In genomic region chr2:172813314-172813888, GRCh38 we compare ENCODE assay signal across 8 cellular contexts.
DNase-seq lines count a peak whose midpoint lies in the region; ATAC-seq, FAIRE-seq and TF ChIP-seq lines count a peak whose summit lies in the region.

No MANE protein-coding gene starts in this region.

- H3F3A ChIP-seq in neural cell (ENCODE audit: insufficient read depth, low read length, poor library complexity, severe bottlenecking), result no peaks in the 10 kb centered on the region

- no peak for TF ChIP-seq POLR2A in spleen (IDR thresholded peaks at IDR 0.05)

- no peaks in the 10 kb centered on the region for H3K27me3 Mint-ChIP-seq in endothelial cell (ENCODE audit: unreplicated experiment)

- no peaks in the 10 kb centered on the region for H4K20me1 ChIP-seq in neural cell (ENCODE audit: insufficient read depth)

- H3K9me3 Mint-ChIP-seq in endothelial cell (ENCODE audit: unreplicated experiment), result no peaks in the 10 kb centered on the region

- H3K9ac ChIP-seq in neural cell (ENCODE audit: low read length), result no peak overlapping the region

- no peaks in the 10 kb centered on the region for H3K4me1 ChIP-seq in spleen

- H3K27me3 ChIP-seq in neural cell (ENCODE audit: insufficient read depth, low read depth, low read length), result no peaks in the 10 kb centered on the region
- peaks cover 0 to 6% (median 0%) of the 10 kb centered on the region in 7 donors for H3K27me3 ChIP-seq in spleen (replicated peaks in 1 of 7)

- no peaks in the 10 kb centered on the region for H3K36me3 Mint-ChIP-seq in endothelial cell (ENCODE audit: low read depth, unreplicated experiment)

- H3K36me3 ChIP-seq in neural cell (ENCODE audit: insufficient read depth, low read length) (no peaks in the 10 kb centered on the region), spleen (no peaks in the 10 kb centered on the region)

- no peak overlapping the region for H3K27ac Mint-ChIP-seq in endothelial cell (ENCODE audit: unreplicated experiment)

- H3K9me3 ChIP-seq in neural cell (ENCODE audit: low read length) (no peaks in the 10 kb centered on the region), spleen (no peaks in the 10 kb centered on the region)

- WGBS in spleen, 5 donors, result 56 to 62% (median 58%) methylated on average over 4 of the region's 4 CpGs

- H3K27ac ChIP-seq in neural cell (ENCODE audit: low read length) (no peak overlapping the region), spleen (no peak overlapping the region)

- FAIRE-seq in GM19239 (lab: Jason Lieb, UNC), result no peak

- H2AFZ ChIP-seq in neural cell (ENCODE audit: low read depth, low read length), result no peak overlapping the region

- peak; percentile 34 for DNase-seq in DMS53 treated with DMSO at 0.1 percent for 48 hours (lab: John Stamatoyannopoulos, UW; ENCODE audit: unreplicated experiment)
- peak; percentile 59 for DNase-seq in NCI-H526 treated with DMSO at 0.1 percent for 48 hours (lab: John Stamatoyannopoulos, UW)
- DNase-seq in endothelial cell (ENCODE audit: low spot score), result no peak
- no peak for DNase-seq in spleen
- no peak for DNase-seq in T-helper 1 cell
- DNase-seq in GM19239 (ENCODE audit: insufficient read length, low spot score), result no peak

- no peak for TF ChIP-seq EP300 in neural cell (conservative IDR thresholded peaks at IDR 0.05; ENCODE audit: poor library complexity, severe bottlenecking)

- no peaks in the 10 kb centered on the region for H3K4me1 Mint-ChIP-seq in endothelial cell (ENCODE audit: unreplicated experiment)

- TF ChIP-seq RAD21 in neural cell (conservative IDR thresholded peaks at IDR 0.05), result peak; percentile 51

- H3K4me3 ChIP-seq in neural cell (ENCODE audit: low read length) (no peak overlapping the region), spleen (no peak overlapping the region)

- ATAC-seq in HG03175 (IDR thresholded peaks at IDR 0.05; ENCODE audit: unreplicated experiment), result no peak

- intact Hi-C loops in spleen (cut with DNase I; ENCODE audit: low total_unique reads), result no loop called here

- no peak overlapping the region for H3K4me2 ChIP-seq in neural cell (ENCODE audit: low read length)

- TF ChIP-seq CTCF in endothelial cell (IDR thresholded peaks at IDR 0.05; ENCODE audit: unreplicated experiment) (peak; percentile 29), neural cell (IDR thresholded peaks at IDR 0.05; ENCODE audit: poor library complexity, severe bottlenecking) (peak; percentile 45), spleen (IDR thresholded peaks at IDR 0.05 in 8 of 11, conservative IDR thresholded peaks at IDR 0.05 in 3 of 11) (peak in 5 of 11 experiments; percentile 12 to 27 (median 22))

- H3K79me2 ChIP-seq in neural cell (replicated peaks; ENCODE audit: insufficient read depth, low read length), result no peaks in the 10 kb centered on the region

- no peak overlapping the region for H3K4me3 Mint-ChIP-seq in endothelial cell (ENCODE audit: unreplicated experiment)

- no peaks in the 10 kb centered on the region for H3K9me2 ChIP-seq in neural cell (ENCODE audit: insufficient read depth, low read length)

TF ChIP-seq in neural cell, 6 proteins besides CTCF, POLR2A, EP300 and RAD21:
- TF ChIP-seq SMC3 (conservative IDR thresholded peaks at IDR 0.05; ENCODE audit: poor library complexity), result peak; percentile 61
- no peak for TF ChIP-seq TAF1 (IDR thresholded peaks at IDR 0.05; ENCODE audit: low read depth)

Comparison
In these comparisons a context has a peak if more than half of its experiments do, and no peak if none do; other contexts are left out.
1. DNase-seq: peak in DMS53 treated with DMSO at 0.1 percent for 48 hours (single experiment) and NCI-H526 treated with DMSO at 0.1 percent for 48 hours (single experiment); none in endothelial cell (single experiment), spleen (single experiment), T-helper 1 cell (0 of 5) and GM19239 (single experiment).